ENCODE assay signal across 1 cellular context in genomic region chr19:50349277-50350057, GRCh38.
TF ChIP-seq lines count a peak whose summit lies in the region.

No MANE protein-coding gene starts in this region.

TF ChIP-seq in HepG2, 621 proteins besides CTCF, POLR2A, EP300 and RAD21 (continued from another document):
- no peak for TF ChIP-seq ZNF550 (CRISPR knock-in tag; IDR thresholded peaks at IDR 0.05; ENCODE audit: borderline replicate concordance)
- TF ChIP-seq ZNF558 (CRISPR knock-in tag; IDR thresholded peaks at IDR 0.05; ENCODE audit: borderline replicate concordance): no peak
- no peak for TF ChIP-seq CHD2 (IDR thresholded peaks at IDR 0.05; ENCODE audit: low read depth, low read length)
- no peak for TF ChIP-seq ZBTB34 (CRISPR knock-in tag; IDR thresholded peaks at IDR 0.05)
- TF ChIP-seq PHB2 (IDR thresholded peaks at IDR 0.05; ENCODE audit: partially characterized antibody): no peak
- TF ChIP-seq ZBTB2 (CRISPR knock-in tag; IDR thresholded peaks at IDR 0.05; ENCODE audit: low read depth): no peak
- TF ChIP-seq ZNF292 (CRISPR knock-in tag; IDR thresholded peaks at IDR 0.05; ENCODE audit: borderline replicate concordance, low read depth): no peak
